ENCODE assay signal across 18 cellular contexts in genomic region chr4:169060396-169061081, GRCh38. TPM values are rescaled to one million over a fixed set of nuclear protein-coding genes. Genes with fewer than 3 reads are reported as not detected.
DNase-seq lines count a peak whose midpoint lies in the region; ATAC-seq and TF ChIP-seq lines count a peak whose summit lies in the region.
"Had no signal": no experiment of that assay in that cellular context is flagged by ENCODE, and none has a peak within 500 bp of the region (broad histone marks: within the 10 kb centered on the region; RNA-seq: fewer than 3 reads in every experiment).

No MANE protein-coding gene starts in this region.

- H3K27me3 ChIP-seq in heart left ventricle (no peaks in the 10 kb centered on the region), prostate gland (replicated peaks; ENCODE audit: insufficient read depth) (no peaks in the 10 kb centered on the region), aorta (ENCODE audit: control insufficient read depth in 1 of 2, insufficient read depth in 2 of 2, low read length in 1 of 2) (no peaks in the 10 kb centered on the region)
- H3K27me3 ChIP-seq in CD4-positive, alpha-beta T cell (ENCODE audit: control insufficient read depth, insufficient read depth, low read length): no peaks in the 10 kb centered on the region
- H3K27me3 ChIP-seq: hepatocyte had no signal

- WGBS in heart left ventricle, 4 donors: 50 to 68% (median 58%) methylated on average over 9 of the region's 9 CpGs
- 64% methylated on average over 9 of the region's 9 CpGs for WGBS in prostate gland
- WGBS in aorta, 2 donors: 3 to 6% methylated on average over 9 of the region's 9 CpGs

- POLR2A ChIA-PET in CD4-positive, alpha-beta T cell (lab: Charles Lee): interaction anchor here (0.6 kb wide), 1 partner anchor 58 kb away, joined by 3 read pairs; no protein-coding TSS in a partner anchor

- no peak overlapping the region for H3K27ac Mint-ChIP-seq in CD4-positive, alpha-beta T cell
- H3K27ac Mint-ChIP-seq in stimulated activated effector memory CD8-positive, alpha-beta T cell treated with anti-CD3 and anti-CD28 coated beads, Interleukin-12 subunit alpha, Interleukin-12 subunit beta, amount 100 ng/mL, for 72 hours: no peak overlapping the region
- no peak overlapping the region for H3K27ac Mint-ChIP-seq in activated T-helper 1 cell treated with anti-CD3 and anti-CD28 coated beads, Interleukin-12 subunit alpha, Interleukin-12 subunit beta, Interleukin-2, Interleukin-4 antibody, amounts not matched to agents 30 ng/mL and 10 ng/mL and 1 ng/mL, durations not matched to agents 14 hours and 24 hours and 36 hours
- H3K27ac Mint-ChIP-seq: activated T-cell treated with anti-CD3 and anti-CD28 coated beads, Interleukin-2, amount 50 U/mL, for 24 hours; memory B cell; stimulated activated naive CD8-positive, alpha-beta T cell treated with anti-CD3 and anti-CD28 coated beads, Interleukin-15, Interleukin-2, amounts not matched to agents 100 ng/mL and 50 ng/mL, for 24 hours had no signal

- CTCF ChIA-PET in CD4-positive, alpha-beta T cell (lab: Charles Lee): no interaction called here

- H3K4me3 Mint-ChIP-seq in CD4-positive, alpha-beta T cell: no peak overlapping the region
- no peak overlapping the region for H3K4me3 Mint-ChIP-seq in stimulated activated effector memory CD8-positive, alpha-beta T cell treated with anti-CD3 and anti-CD28 coated beads, Interleukin-12 subunit alpha, Interleukin-12 subunit beta, amount 100 ng/mL, for 72 hours
- no peak overlapping the region for H3K4me3 Mint-ChIP-seq in activated T-helper 1 cell treated with anti-CD3 and anti-CD28 coated beads, Interleukin-12 subunit alpha, Interleukin-12 subunit beta, Interleukin-2, Interleukin-4 antibody, amounts not matched to agents 30 ng/mL and 10 ng/mL and 1 ng/mL, durations not matched to agents 14 hours and 24 hours and 36 hours
- H3K4me3 Mint-ChIP-seq: activated T-cell treated with anti-CD3 and anti-CD28 coated beads, Interleukin-2, amount 50 U/mL, for 24 hours; memory B cell; stimulated activated naive CD8-positive, alpha-beta T cell treated with anti-CD3 and anti-CD28 coated beads, Interleukin-15, Interleukin-2, amounts not matched to agents 100 ng/mL and 50 ng/mL, for 24 hours had no signal

- H3K36me3 Mint-ChIP-seq in CD4-positive, alpha-beta T cell (ENCODE audit: low read depth): no peaks in the 10 kb centered on the region
- no peaks in the 10 kb centered on the region for H3K36me3 Mint-ChIP-seq in stimulated activated effector memory CD8-positive, alpha-beta T cell treated with anti-CD3 and anti-CD28 coated beads, Interleukin-12 subunit alpha, Interleukin-12 subunit beta, amount 100 ng/mL, for 72 hours
- no peaks in the 10 kb centered on the region for H3K36me3 Mint-ChIP-seq in activated T-helper 1 cell treated with anti-CD3 and anti-CD28 coated beads, Interleukin-12 subunit alpha, Interleukin-12 subunit beta, Interleukin-2, Interleukin-4 antibody, amounts not matched to agents 30 ng/mL and 10 ng/mL and 1 ng/mL, durations not matched to agents 14 hours and 24 hours and 36 hours (ENCODE audit: low read depth)
- H3K36me3 Mint-ChIP-seq: memory B cell had no signal

- DNase-seq in heart left ventricle (no peak), Right ventricle myocardium superior (no peak), iris pigment epithelial cell (ENCODE audit: low read depth) (peak; percentile 24), prostate gland (ENCODE audit: low spot score) (no peak), aorta (peak in 1 of 2 donors; percentile 55)
- DNase-seq in CD4-positive, alpha-beta T cell: no peak
- DNase-seq in stimulated activated effector memory CD8-positive, alpha-beta T cell treated with anti-CD3 and anti-CD28 coated beads, Interleukin-12 subunit alpha, Interleukin-12 subunit beta, amount 100 ng/mL, for 72 hours (ENCODE audit: low spot score in 2 of 2): no peak
- no peak for DNase-seq in activated T-helper 1 cell treated with anti-CD3 and anti-CD28 coated beads, Interleukin-12 subunit alpha, Interleukin-12 subunit beta, Interleukin-2, Interleukin-4 antibody, amounts not matched to agents 30 ng/mL and 10 ng/mL and 1 ng/mL, durations not matched to agents 14 hours and 24 hours and 36 hours (ENCODE audit: low spot score)
- DNase-seq: 8988T; activated T-cell treated with anti-CD3 and anti-CD28 coated beads, Interleukin-2, amount 50 U/mL, for 24 hours; Caco-2; NCI-H1048; NCI-H345; OCI-M1 had no signal

- H3K4me3 ChIP-seq in heart left ventricle (no peak overlapping the region), prostate gland (no peak overlapping the region), aorta (ENCODE audit: low read length in 2 of 2) (no peak overlapping the region)
- H3K4me3 ChIP-seq: hepatocyte had no signal

- ATAC-seq in heart left ventricle (no peak), Right ventricle myocardium superior (ENCODE audit: poor library complexity) (no peak), aorta (ENCODE audit: low FRiP score) (peak; percentile 39)
- no peak for ATAC-seq in CD4-positive, alpha-beta T cell (ENCODE audit: poor library complexity)
- ATAC-seq in stimulated activated effector memory CD8-positive, alpha-beta T cell treated with anti-CD3 and anti-CD28 coated beads, Interleukin-12 subunit alpha, Interleukin-12 subunit beta, amount 100 ng/mL, for 72 hours: no peak
- ATAC-seq: activated CD4-positive, CD25-positive, alpha-beta regulatory T cell treated with anti-CD3 and anti-CD28 coated beads, Interleukin-2, amount 50 U/mL, for 24 hours had no signal

- H3K27me3 Mint-ChIP-seq in CD4-positive, alpha-beta T cell: peaks cover 4% of the 10 kb centered on the region
- peaks cover 3% of the 10 kb centered on the region for H3K27me3 Mint-ChIP-seq in activated T-helper 1 cell treated with anti-CD3 and anti-CD28 coated beads, Interleukin-12 subunit alpha, Interleukin-12 subunit beta, Interleukin-2, Interleukin-4 antibody, amounts not matched to agents 30 ng/mL and 10 ng/mL and 1 ng/mL, durations not matched to agents 14 hours and 24 hours and 36 hours (ENCODE audit: insufficient read depth)
- H3K27me3 Mint-ChIP-seq: activated T-cell treated with anti-CD3 and anti-CD28 coated beads, Interleukin-2, amount 50 U/mL, for 24 hours; stimulated activated naive CD8-positive, alpha-beta T cell treated with anti-CD3 and anti-CD28 coated beads, Interleukin-15, Interleukin-2, amounts not matched to agents 100 ng/mL and 50 ng/mL, for 24 hours had no signal

- no peak for TF ChIP-seq POLR2A in heart left ventricle (IDR thresholded peaks at IDR 0.05)
- no peak for TF ChIP-seq POLR2A in prostate gland (IDR thresholded peaks at IDR 0.05)

- intact Hi-C loops in heart left ventricle (cut with DNase I) (no loop called here), Right ventricle myocardium superior (cut with DNase I) (no loop called here), prostate gland (cut with DNase I) (no loop called here), aorta (cut with DNase I) (loop anchor here in 1 of 2 donors (5.0 kb wide), 2 partner anchors 37 to 212 kb away; partner anchors contain the start of gene SH3RF1)
- intact Hi-C loops in CD4-positive, alpha-beta T cell (cut with DNase I, micrococcal nuclease): no loop called here
- intact Hi-C loops in activated T-helper 1 cell treated with anti-CD3 and anti-CD28 coated beads, Interleukin-12 subunit alpha, Interleukin-12 subunit beta, Interleukin-2, Interleukin-4 antibody, amounts not matched to agents 30 ng/mL and 10 ng/mL and 1 ng/mL, durations not matched to agents 14 hours and 24 hours and 36 hours (cut with micrococcal nuclease): no loop called here

- H3K9me3 ChIP-seq in heart left ventricle (no peaks in the 10 kb centered on the region), prostate gland (no peaks in the 10 kb centered on the region), aorta (ENCODE audit: control insufficient read depth, low read length) (no peaks in the 10 kb centered on the region)
- H3K9me3 ChIP-seq in CD4-positive, alpha-beta T cell (ENCODE audit: control insufficient read depth, low read length): no peaks in the 10 kb centered on the region
- H3K9me3 ChIP-seq: Caco-2 had no signal

- H3K27ac ChIP-seq in heart left ventricle (peak overlapping the region; percentile 56 to 93 (median 86)), prostate gland (peak overlapping the region; percentile 62 to 69), aorta (ENCODE audit: low read depth in 1 of 2, low read length in 2 of 2) (peak overlapping the region; percentile 70 to 94)
- H3K27ac ChIP-seq in CD4-positive, alpha-beta T cell (ENCODE audit: low read depth, low read length): no peak overlapping the region
- H3K27ac ChIP-seq: hepatocyte had no signal

- H3K36me3 ChIP-seq in heart left ventricle: no peaks in the 10 kb centered on the region
- H3K36me3 ChIP-seq in prostate gland: no peaks in the 10 kb centered on the region
- H3K36me3 ChIP-seq in aorta (ENCODE audit: control insufficient read depth in 1 of 2, insufficient read depth in 2 of 2, low read length in 1 of 2): no peaks in the 10 kb centered on the region

- no peak for TF ChIP-seq CTCF in heart left ventricle (IDR thresholded peaks at IDR 0.05)
- no peak for TF ChIP-seq CTCF in prostate gland (IDR thresholded peaks at IDR 0.05)
- TF ChIP-seq CTCF in CD4-positive, alpha-beta T cell (IDR thresholded peaks at IDR 0.05): no peak

- H3K9me3 Mint-ChIP-seq in CD4-positive, alpha-beta T cell: no peaks in the 10 kb centered on the region
- no peaks in the 10 kb centered on the region for H3K9me3 Mint-ChIP-seq in stimulated activated effector memory CD8-positive, alpha-beta T cell treated with anti-CD3 and anti-CD28 coated beads, Interleukin-12 subunit alpha, Interleukin-12 subunit beta, amount 100 ng/mL, for 72 hours
- no peaks in the 10 kb centered on the region for H3K9me3 Mint-ChIP-seq in activated T-helper 1 cell treated with anti-CD3 and anti-CD28 coated beads, Interleukin-12 subunit alpha, Interleukin-12 subunit beta, Interleukin-2, Interleukin-4 antibody, amounts not matched to agents 30 ng/mL and 10 ng/mL and 1 ng/mL, durations not matched to agents 14 hours and 24 hours and 36 hours
- H3K9me3 Mint-ChIP-seq: activated T-cell treated with anti-CD3 and anti-CD28 coated beads, Interleukin-2, amount 50 U/mL, for 24 hours; memory B cell; stimulated activated naive CD8-positive, alpha-beta T cell treated with anti-CD3 and anti-CD28 coated beads, Interleukin-15, Interleukin-2, amounts not matched to agents 100 ng/mL and 50 ng/mL, for 24 hours had no signal

- H3K4me1 Mint-ChIP-seq in CD4-positive, alpha-beta T cell (ENCODE audit: low read depth): no peaks in the 10 kb centered on the region
- no peaks in the 10 kb centered on the region for H3K4me1 Mint-ChIP-seq in stimulated activated effector memory CD8-positive, alpha-beta T cell treated with anti-CD3 and anti-CD28 coated beads, Interleukin-12 subunit alpha, Interleukin-12 subunit beta, amount 100 ng/mL, for 72 hours
- H3K4me1 Mint-ChIP-seq in activated T-helper 1 cell treated with anti-CD3 and anti-CD28 coated beads, Interleukin-12 subunit alpha, Interleukin-12 subunit beta, Interleukin-2, Interleukin-4 antibody, amounts not matched to agents 30 ng/mL and 10 ng/mL and 1 ng/mL, durations not matched to agents 14 hours and 24 hours and 36 hours (ENCODE audit: low read depth): no peaks in the 10 kb centered on the region
- H3K4me1 Mint-ChIP-seq: memory B cell had no signal

- H3K4me1 ChIP-seq in heart left ventricle (peaks cover 0 to 60% (median 36%) of the 10 kb centered on the region in 12 donors), prostate gland (replicated peaks) (no peaks in the 10 kb centered on the region), aorta (ENCODE audit: control insufficient read depth in 1 of 2, insufficient read depth in 2 of 2, low read length in 2 of 2) (peaks cover 3 to 10% of the 10 kb centered on the region in 2 donors)
- H3K4me1 ChIP-seq: Caco-2 had no signal

RNA-seq across cellular contexts. Expression of gene CBR4, which starts 50.5 kb away (rescaled TPM):
- total RNA-seq in heart left ventricle (10 to 100 TPM; 17.2 to 26.5 (median 24.2) TPM), Right ventricle myocardium superior (23.5 TPM), prostate gland (10 to 100 TPM; 15.6 to 23.7 TPM), aorta (10 to 100 TPM; 13.6 to 20.5 TPM)
- polyA plus RNA-seq in heart left ventricle (10 to 100 TPM in 1 of 2 donors, 1 to 10 TPM in 1; 8.7 to 15.2 TPM), aorta (10 to 100 TPM in 1 of 2 donors, 1 to 10 TPM in 1; 8.1 to 11.5 TPM)
- 1 to 10 TPM; 5.1 to 5.4 TPM for total RNA-seq in CD4-positive, alpha-beta T cell
- 18.9 and 20.9 TPM in 2 replicates for total RNA-seq in activated T-helper 1 cell treated with anti-CD3 and anti-CD28 coated beads, Interleukin-12 subunit alpha, Interleukin-12 subunit beta, Interleukin-2, Interleukin-4 antibody, amounts not matched to agents 30 ng/mL and 10 ng/mL and 1 ng/mL, durations not matched to agents 14 hours and 24 hours and 36 hours
